ENCODE assay signal across 8 cellular contexts in the genomic region with DNA sequence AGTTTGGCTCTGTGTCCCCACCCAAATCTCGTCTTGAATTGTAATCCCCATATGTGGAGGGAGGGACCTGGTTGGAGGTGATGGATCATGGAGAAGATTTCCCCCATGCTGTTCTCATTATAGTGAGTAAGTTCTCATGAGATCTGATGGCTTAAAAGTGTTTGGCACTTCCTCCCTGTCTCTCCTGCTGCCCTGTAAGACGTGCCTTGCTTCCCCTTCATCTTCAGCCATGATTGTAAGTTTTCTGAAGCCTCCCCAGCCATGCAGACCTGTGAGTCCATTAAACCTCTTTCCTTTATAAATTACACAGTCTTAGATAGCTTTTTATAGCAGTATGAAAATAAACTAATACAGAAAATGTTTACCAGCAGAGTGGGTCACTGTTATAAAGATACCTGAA.
"Had no signal": no experiment of that assay in that cellular context is flagged by ENCODE, and none has a peak within 500 bp of the region (broad histone marks: within the 10 kb centered on the region; RNA-seq: fewer than 3 reads in every experiment).

No MANE protein-coding gene starts in this region.

- ATAC-seq: GM12878 had no signal

- FAIRE-seq: G401.6, GM12878, GM12891, GM12892, GM18507, GM19239 had no signal

- H3K4me3 ChIP-seq: GM12878 had no signal

- DNase-seq: GDM1, GF-D8 had no signal
